ENCODE assay signal across 1 cellular context in the genomic region with DNA sequence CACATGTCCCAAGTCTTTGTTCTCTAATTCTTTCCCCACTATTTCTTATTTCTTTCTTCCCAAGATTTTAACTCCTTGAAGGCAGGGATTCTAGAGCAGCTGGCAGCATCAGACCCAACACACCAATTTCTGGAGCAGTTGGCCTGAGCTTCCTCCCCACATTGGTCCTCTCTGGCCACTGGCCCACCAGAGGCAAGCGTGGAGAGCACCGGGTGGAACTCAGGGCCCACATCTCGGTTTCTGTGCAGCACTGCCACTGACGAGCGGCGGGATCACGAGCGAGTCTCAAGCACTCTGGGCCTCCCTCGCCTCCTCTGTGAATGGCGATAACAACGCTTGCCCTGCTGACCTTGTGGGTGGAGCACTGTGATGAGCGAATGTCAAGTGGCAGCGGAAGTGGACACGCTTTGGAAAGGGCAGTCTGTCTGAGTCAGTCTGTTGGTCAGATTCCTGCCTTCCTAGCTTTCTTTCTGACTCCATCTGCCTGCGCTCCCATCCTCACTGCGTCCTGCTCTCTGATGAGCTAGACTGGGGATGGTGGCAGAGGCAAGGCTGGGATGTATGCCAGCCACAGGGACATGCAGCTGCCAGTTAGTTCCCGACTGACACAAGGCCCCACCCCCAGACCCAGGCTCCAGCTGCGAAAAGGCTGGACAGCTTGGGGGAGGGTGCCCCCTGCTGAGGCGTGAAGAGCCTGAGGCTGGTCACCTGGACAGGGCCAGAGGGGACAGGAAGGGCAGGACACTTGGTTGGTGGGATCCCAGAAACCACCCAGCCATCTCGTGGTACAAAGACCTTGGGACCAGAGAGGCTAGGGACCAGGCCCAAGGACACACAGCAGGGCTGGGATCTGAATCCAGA.
TF ChIP-seq lines count a peak whose summit lies in the region.

No MANE protein-coding gene starts in this region.

TF ChIP-seq in K562, 482 proteins besides CTCF, POLR2A, EP300 and RAD21 (continued from another document and continues in another):
- TF ChIP-seq, protein P1, sequence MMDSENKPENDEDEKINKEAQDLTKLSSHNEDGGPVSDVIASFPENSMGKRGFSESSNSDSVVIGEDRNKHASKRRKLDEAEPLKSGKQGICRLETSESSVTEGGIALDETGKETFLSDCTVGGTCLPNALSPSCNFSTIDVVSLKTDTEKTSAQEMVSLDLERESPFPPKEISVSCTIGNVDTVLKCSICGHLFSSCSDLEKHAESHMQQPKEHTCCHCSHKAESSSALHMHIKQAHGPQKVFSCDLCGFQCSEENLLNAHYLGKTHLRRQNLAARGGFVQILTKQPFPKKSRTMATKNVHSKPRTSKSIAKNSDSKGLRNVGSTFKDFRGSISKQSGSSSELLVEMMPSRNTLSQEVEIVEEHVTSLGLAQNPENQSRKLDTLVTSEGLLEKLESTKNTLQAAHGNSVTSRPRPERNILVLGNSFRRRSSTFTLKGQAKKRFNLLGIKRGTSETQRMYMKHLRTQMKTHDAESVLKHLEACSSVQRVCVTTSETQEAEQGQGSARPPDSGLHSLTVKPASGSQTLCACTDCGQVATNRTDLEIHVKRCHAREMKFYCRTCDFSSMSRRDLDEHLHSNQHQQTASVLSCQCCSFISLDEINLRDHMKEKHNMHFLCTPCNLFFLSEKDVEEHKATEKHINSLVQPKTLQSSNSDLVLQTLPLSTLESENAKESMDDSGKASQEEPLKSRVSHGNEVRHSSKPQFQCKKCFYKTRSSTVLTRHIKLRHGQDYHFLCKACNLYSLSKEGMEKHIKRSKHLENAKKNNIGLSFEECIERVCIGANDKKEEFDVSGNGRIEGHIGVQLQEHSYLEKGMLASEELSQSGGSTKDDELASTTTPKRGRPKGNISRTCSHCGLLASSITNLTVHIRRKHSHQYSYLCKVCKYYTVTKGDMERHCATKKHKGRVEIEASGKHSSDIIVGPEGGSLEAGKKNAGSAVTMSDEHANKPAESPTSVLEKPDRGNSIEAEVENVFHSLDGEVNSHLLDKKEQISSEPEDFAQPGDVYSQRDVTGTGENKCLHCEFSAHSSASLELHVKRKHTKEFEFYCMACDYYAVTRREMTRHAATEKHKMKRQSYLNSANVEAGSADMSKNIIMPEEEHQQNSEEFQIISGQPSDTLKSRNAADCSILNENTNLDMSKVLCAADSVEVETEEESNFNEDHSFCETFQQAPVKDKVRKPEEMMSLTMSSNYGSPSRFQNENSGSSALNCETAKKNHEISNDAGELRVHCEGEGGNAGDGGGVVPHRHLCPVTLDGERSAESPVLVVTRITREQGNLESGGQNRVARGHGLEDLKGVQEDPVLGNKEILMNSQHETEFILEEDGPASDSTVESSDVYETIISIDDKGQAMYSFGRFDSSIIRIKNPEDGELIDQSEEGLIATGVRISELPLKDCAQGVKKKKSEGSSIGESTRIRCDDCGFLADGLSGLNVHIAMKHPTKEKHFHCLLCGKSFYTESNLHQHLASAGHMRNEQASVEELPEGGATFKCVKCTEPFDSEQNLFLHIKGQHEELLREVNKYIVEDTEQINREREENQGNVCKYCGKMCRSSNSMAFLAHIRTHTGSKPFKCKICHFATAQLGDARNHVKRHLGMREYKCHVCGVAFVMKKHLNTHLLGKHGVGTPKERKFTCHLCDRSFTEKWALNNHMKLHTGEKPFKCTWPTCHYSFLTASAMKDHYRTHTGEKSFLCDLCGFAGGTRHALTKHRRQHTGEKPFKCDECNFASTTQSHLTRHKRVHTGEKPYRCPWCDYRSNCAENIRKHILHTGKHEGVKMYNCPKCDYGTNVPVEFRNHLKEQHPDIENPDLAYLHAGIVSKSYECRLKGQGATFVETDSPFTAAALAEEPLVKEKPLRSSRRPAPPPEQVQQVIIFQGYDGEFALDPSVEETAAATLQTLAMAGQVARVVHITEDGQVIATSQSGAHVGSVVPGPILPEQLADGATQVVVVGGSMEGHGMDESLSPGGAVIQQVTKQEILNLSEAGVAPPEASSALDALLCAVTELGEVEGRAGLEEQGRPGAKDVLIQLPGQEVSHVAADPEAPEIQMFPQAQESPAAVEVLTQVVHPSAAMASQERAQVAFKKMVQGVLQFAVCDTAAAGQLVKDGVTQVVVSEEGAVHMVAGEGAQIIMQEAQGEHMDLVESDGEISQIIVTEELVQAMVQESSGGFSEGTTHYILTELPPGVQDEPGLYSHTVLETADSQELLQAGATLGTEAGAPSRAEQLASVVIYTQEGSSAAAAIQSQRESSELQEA (IDR thresholded peaks at IDR 0.05; ENCODE audit: low read depth), result no peak
- TF ChIP-seq, protein P2, sequence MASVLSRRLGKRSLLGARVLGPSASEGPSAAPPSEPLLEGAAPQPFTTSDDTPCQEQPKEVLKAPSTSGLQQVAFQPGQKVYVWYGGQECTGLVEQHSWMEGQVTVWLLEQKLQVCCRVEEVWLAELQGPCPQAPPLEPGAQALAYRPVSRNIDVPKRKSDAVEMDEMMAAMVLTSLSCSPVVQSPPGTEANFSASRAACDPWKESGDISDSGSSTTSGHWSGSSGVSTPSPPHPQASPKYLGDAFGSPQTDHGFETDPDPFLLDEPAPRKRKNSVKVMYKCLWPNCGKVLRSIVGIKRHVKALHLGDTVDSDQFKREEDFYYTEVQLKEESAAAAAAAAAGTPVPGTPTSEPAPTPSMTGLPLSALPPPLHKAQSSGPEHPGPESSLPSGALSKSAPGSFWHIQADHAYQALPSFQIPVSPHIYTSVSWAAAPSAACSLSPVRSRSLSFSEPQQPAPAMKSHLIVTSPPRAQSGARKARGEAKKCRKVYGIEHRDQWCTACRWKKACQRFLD (CRISPR knock-in tag; IDR thresholded peaks at IDR 0.05), result peak; percentile 70; the same call in 1 of the 2 replicates
- TF ChIP-seq L3MBTL2 (IDR thresholded peaks at IDR 0.05) (peak; percentile 89), ELF2 (CRISPR knock-in tag; IDR thresholded peaks at IDR 0.05) (no peak), KLF13 (tag; IDR thresholded peaks at IDR 0.05; ENCODE audit: borderline replicate concordance, low read depth) (peak; percentile 41; the same call in 1 of the 2 replicates), SREBF1 (IDR thresholded peaks at IDR 0.05; ENCODE audit: borderline replicate concordance, low read depth, low read length) (no peak), RBM25 (IDR thresholded peaks at IDR 0.05; ENCODE audit: low read depth, low read length, severe bottlenecking) (peak; percentile 95), NEUROD1 (IDR thresholded peaks at IDR 0.05; ENCODE audit: borderline replicate concordance, low read depth, low read length, partially characterized antibody) (peak; percentile 79), SMARCC2 (IDR thresholded peaks at IDR 0.05; ENCODE audit: low read depth) (peak; percentile 56; the same call in 1 of the 2 replicates), MAFK (IDR thresholded peaks at IDR 0.05; ENCODE audit: low read length) (0 out of 2 replicates have a peak, but pooled peaks have one; percentile 38), ZNF143 (CRISPR knock-in tag; IDR thresholded peaks at IDR 0.05) (no peak), SMAD1 (IDR thresholded peaks at IDR 0.05; ENCODE audit: low read depth, low read length, partially characterized antibody) (no peak), PURB (CRISPR knock-in tag; IDR thresholded peaks at IDR 0.05; ENCODE audit: low read depth) (no peak), SRF (CRISPR knock-in tag; IDR thresholded peaks at IDR 0.05) (peak in 1 of 2 experiments; percentile 59; a peak in 2 of 4 replicates), RBM17 (IDR thresholded peaks at IDR 0.05; ENCODE audit: borderline replicate concordance, low read depth, low read length) (no peak), ZNF79 (CRISPR knock-in tag; IDR thresholded peaks at IDR 0.05; ENCODE audit: low read depth) (no peak), MTF1 (CRISPR knock-in tag; IDR thresholded peaks at IDR 0.05; ENCODE audit: borderline replicate concordance) (no peak), FOXJ3 (CRISPR knock-in tag; IDR thresholded peaks at IDR 0.05) (no peak), TRIM24 (IDR thresholded peaks at IDR 0.05) (peak; percentile 62 to 78), PTRF (tag; IDR thresholded peaks at IDR 0.05) (no peak), RNF2 (IDR thresholded peaks at IDR 0.05) (peak; percentile 97), HSF4 (CRISPR knock-in tag; IDR thresholded peaks at IDR 0.05; ENCODE audit: borderline replicate concordance) (0 out of 2 replicates have a peak, but pooled peaks have one; percentile 20), RFX5 (IDR thresholded peaks at IDR 0.05; ENCODE audit: low read depth, low read length) (no peak), CBFA2T3 (IDR thresholded peaks at IDR 0.05) (peak; percentile 94), ZNF408 (CRISPR knock-in tag; IDR thresholded peaks at IDR 0.05; ENCODE audit: low read depth) (no peak), ZBED1 (IDR thresholded peaks at IDR 0.05) (no peak), ILF3 (IDR thresholded peaks at IDR 0.05; ENCODE audit: borderline replicate concordance) (no peak), GTF2F1 (IDR thresholded peaks at IDR 0.05; ENCODE audit: low read depth, low read length) (no peak), BRCA1 (IDR thresholded peaks at IDR 0.05) (no peak), BRCA1 (CRISPR knock-in tag; IDR thresholded peaks at IDR 0.05) (no peak), HMGN3 (IDR thresholded peaks at IDR 0.05; ENCODE audit: borderline replicate concordance, extremely low read depth, insufficient read length, low read depth, low read length) (peak; percentile 92), ZNF699 (CRISPR knock-in tag; IDR thresholded peaks at IDR 0.05; ENCODE audit: insufficient replicate concordance) (no peak), ZNF24 (IDR thresholded peaks at IDR 0.05) (peak; percentile 24; the same call in 1 of the 2 replicates)
- TF ChIP-seq, protein P3, sequence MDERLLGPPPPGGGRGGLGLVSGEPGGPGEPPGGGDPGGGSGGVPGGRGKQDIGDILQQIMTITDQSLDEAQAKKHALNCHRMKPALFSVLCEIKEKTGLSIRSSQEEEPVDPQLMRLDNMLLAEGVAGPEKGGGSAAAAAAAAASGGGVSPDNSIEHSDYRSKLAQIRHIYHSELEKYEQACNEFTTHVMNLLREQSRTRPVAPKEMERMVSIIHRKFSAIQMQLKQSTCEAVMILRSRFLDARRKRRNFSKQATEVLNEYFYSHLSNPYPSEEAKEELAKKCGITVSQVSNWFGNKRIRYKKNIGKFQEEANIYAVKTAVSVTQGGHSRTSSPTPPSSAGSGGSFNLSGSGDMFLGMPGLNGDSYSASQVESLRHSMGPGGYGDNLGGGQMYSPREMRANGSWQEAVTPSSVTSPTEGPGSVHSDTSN (CRISPR knock-in tag; IDR thresholded peaks at IDR 0.05; ENCODE audit: low read depth), result no peak
- TF ChIP-seq, protein P3 (tag; conservative IDR thresholded peaks at IDR 0.05; ENCODE audit: low read depth), result peak; percentile 90
- TF ChIP-seq, protein P4, sequence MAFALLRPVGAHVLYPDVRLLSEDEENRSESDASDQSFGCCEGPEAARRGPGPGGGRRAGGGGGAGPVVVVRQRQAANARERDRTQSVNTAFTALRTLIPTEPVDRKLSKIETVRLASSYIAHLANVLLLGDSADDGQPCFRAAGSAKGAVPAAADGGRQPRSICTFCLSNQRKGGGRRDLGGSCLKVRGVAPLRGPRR (CRISPR knock-in tag; IDR thresholded peaks at IDR 0.05), result peak; percentile 56; the same call in 1 of the 2 replicates
- TF ChIP-seq, protein P5, sequence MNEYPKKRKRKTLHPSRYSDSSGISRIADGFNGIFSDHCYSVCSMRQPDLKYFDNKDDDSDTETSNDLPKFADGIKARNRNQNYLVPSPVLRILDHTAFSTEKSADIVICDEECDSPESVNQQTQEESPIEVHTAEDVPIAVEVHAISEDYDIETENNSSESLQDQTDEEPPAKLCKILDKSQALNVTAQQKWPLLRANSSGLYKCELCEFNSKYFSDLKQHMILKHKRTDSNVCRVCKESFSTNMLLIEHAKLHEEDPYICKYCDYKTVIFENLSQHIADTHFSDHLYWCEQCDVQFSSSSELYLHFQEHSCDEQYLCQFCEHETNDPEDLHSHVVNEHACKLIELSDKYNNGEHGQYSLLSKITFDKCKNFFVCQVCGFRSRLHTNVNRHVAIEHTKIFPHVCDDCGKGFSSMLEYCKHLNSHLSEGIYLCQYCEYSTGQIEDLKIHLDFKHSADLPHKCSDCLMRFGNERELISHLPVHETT (CRISPR knock-in tag; conservative IDR thresholded peaks at IDR 0.05 in 1 of 2, IDR thresholded peaks at IDR 0.05 in 1 of 2), result peak in 1 of 2 experiments; percentile 73; a peak in 1 of 4 replicates
- TF ChIP-seq, protein P6, sequence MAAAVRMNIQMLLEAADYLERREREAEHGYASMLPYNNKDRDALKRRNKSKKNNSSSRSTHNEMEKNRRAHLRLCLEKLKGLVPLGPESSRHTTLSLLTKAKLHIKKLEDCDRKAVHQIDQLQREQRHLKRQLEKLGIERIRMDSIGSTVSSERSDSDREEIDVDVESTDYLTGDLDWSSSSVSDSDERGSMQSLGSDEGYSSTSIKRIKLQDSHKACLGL (CRISPR knock-in tag; IDR thresholded peaks at IDR 0.05; ENCODE audit: borderline replicate concordance, poor library complexity, severe bottlenecking), result no peak
- TF ChIP-seq, protein P7, sequence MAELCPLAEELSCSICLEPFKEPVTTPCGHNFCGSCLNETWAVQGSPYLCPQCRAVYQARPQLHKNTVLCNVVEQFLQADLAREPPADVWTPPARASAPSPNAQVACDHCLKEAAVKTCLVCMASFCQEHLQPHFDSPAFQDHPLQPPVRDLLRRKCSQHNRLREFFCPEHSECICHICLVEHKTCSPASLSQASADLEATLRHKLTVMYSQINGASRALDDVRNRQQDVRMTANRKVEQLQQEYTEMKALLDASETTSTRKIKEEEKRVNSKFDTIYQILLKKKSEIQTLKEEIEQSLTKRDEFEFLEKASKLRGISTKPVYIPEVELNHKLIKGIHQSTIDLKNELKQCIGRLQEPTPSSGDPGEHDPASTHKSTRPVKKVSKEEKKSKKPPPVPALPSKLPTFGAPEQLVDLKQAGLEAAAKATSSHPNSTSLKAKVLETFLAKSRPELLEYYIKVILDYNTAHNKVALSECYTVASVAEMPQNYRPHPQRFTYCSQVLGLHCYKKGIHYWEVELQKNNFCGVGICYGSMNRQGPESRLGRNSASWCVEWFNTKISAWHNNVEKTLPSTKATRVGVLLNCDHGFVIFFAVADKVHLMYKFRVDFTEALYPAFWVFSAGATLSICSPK (IDR thresholded peaks at IDR 0.05; ENCODE audit: borderline replicate concordance), result 0 out of 2 replicates have a peak, but pooled peaks have one; percentile 32
- TF ChIP-seq, protein P8, sequence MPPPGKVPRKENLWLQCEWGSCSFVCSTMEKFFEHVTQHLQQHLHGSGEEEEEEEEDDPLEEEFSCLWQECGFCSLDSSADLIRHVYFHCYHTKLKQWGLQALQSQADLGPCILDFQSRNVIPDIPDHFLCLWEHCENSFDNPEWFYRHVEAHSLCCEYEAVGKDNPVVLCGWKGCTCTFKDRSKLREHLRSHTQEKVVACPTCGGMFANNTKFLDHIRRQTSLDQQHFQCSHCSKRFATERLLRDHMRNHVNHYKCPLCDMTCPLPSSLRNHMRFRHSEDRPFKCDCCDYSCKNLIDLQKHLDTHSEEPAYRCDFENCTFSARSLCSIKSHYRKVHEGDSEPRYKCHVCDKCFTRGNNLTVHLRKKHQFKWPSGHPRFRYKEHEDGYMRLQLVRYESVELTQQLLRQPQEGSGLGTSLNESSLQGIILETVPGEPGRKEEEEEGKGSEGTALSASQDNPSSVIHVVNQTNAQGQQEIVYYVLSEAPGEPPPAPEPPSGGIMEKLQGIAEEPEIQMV (tag; conservative IDR thresholded peaks at IDR 0.05; ENCODE audit: low read depth), result no peak
